31 cellular contexts compared by ENCODE assay signal in the genomic region with DNA sequence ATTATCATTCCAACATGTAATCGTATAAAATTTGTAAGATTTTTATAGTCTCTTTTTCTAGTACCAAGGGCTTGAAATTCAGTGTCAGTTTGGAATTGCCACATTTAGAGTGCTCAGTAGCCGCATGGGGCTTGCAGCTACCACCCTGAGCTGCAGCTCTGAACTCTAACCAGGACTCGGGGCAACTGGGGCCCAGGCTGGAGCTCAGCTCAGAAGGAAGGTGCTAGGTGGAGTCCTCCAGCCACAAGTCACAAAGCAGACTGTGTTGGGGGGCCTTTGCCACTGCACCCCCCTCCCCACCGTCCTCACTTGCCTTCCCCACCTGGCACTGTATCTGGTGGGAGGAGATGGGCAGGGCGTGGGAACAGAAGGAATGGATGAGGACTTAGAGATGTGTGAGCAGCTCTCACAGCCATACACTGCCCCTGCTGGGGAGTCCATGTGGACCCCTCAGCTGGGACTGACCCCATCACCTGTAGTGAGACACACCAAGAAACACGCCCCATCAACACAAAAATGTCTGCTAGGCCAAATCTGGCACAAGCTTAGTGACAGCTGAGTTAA.
DNase-seq lines count a peak whose midpoint lies in the region; ATAC-seq and TF ChIP-seq lines count a peak whose summit lies in the region.
"Had no signal": no experiment of that assay in that cellular context is flagged by ENCODE, and none has a peak within 500 bp of the region (broad histone marks: within the 10 kb centered on the region; RNA-seq: fewer than 3 reads in every experiment).

No MANE protein-coding gene starts in this region.

- H3K4me1 ChIP-seq in neural progenitor cell = peaks cover 74% of the 10 kb centered on the region

- H3K36me3 ChIP-seq in WERI-Rb-1 (no peaks in the 10 kb centered on the region), neural progenitor cell (no peaks in the 10 kb centered on the region)
- H3K36me3 ChIP-seq: cardiac muscle cell, gastroesophageal sphincter, sigmoid colon, tibial artery had no signal

- H3K27me3 ChIP-seq in HL-60 (ENCODE audit: insufficient read depth, poor library complexity, severe bottlenecking) (no peaks in the 10 kb centered on the region), WERI-Rb-1 (ENCODE audit: insufficient read depth, low read depth, severe bottlenecking) (no peaks in the 10 kb centered on the region), neural progenitor cell (no peaks in the 10 kb centered on the region)
- H3K27me3 ChIP-seq: gastroesophageal sphincter, sigmoid colon, tibial artery had no signal

- DNase-seq in D341Med (ENCODE audit: low spot score) (peak; percentile 57), HL-60 (ENCODE audit: low read depth in 1 of 2, low spot score in 1 of 2) (no peak), WERI-Rb-1 (peak; percentile 9), neural progenitor cell (ENCODE audit: low spot score) (no peak), A172 (ENCODE audit: low spot score) (no peak)
- no peak for DNase-seq in activated CD4-positive, alpha-beta memory T cell treated with anti-CD3 and anti-CD28 coated beads for 36 hours
- DNase-seq: activated CD4-positive, alpha-beta T cell treated with anti-CD3 and anti-CD28 coated beads for 4 hours; activated gamma-delta T cell; activated naive CD8-positive, alpha-beta T cell treated with anti-CD3 and anti-CD28 coated beads for 36 hours; activated T-cell treated with anti-CD3 and anti-CD28 coated beads, Interleukin-2, amount 50 U/mL, for 1 hour; COR-L47; DND-41; effector CD4-positive, alpha-beta T cell; GF-D8; hippocampal formation; left colon; mucosa of descending colon; NCI-H1105; NCI-H1930; NCI-H526; SHP77; sigmoid colon; stimulated activated CD4-positive, alpha-beta T cell treated with anti-CD3 and anti-CD28 coated beads, Interleukin-4, amount 100 ng/mL, for 1 hour had no signal

- H3K36me3 Mint-ChIP-seq in neural progenitor cell = no peaks in the 10 kb centered on the region
- no peaks in the 10 kb centered on the region for H3K36me3 Mint-ChIP-seq in activated CD4-positive, alpha-beta memory T cell treated with anti-CD3 and anti-CD28 coated beads for 36 hours
- H3K36me3 Mint-ChIP-seq: activated naive CD8-positive, alpha-beta T cell treated with anti-CD3 and anti-CD28 coated beads for 36 hours had no signal

- no peaks in the 10 kb centered on the region for H3K9me3 ChIP-seq in WERI-Rb-1 (ENCODE audit: severe bottlenecking)
- no peaks in the 10 kb centered on the region for H3K9me3 ChIP-seq in neural progenitor cell (ENCODE audit: low read depth)
- H3K9me3 ChIP-seq: gastroesophageal sphincter, mucosa of descending colon, sigmoid colon, tibial artery had no signal

- intact Hi-C loops in activated CD4-positive, alpha-beta memory T cell treated with anti-CD3 and anti-CD28 coated beads for 36 hours (cut with micrococcal nuclease) = no loop called here

- peaks cover 48% of the 10 kb centered on the region for H3F3A ChIP-seq in neural progenitor cell (ENCODE audit: low read depth)

- TF ChIP-seq CTCF in HL-60 (IDR thresholded peaks at IDR 0.05; ENCODE audit: insufficient read depth, low read length) (no peak), WERI-Rb-1 (IDR thresholded peaks at IDR 0.05; ENCODE audit: low read depth, low read length) (no peak), neural progenitor cell (IDR thresholded peaks at IDR 0.05) (no peak)

- H3K27ac Mint-ChIP-seq in neural progenitor cell = peak overlapping the region; percentile 33
- no peak overlapping the region for H3K27ac Mint-ChIP-seq in activated CD4-positive, alpha-beta memory T cell treated with anti-CD3 and anti-CD28 coated beads for 36 hours
- H3K27ac Mint-ChIP-seq: activated naive CD8-positive, alpha-beta T cell treated with anti-CD3 and anti-CD28 coated beads for 36 hours; GM23338 had no signal

- no peak for ATAC-seq in GM21390 (IDR thresholded peaks at IDR 0.05; ENCODE audit: unreplicated experiment)
- ATAC-seq: gastroesophageal sphincter, left colon, mucosa of descending colon, Panc1 had no signal

- no peak overlapping the region for H3K9ac ChIP-seq in neural progenitor cell

- H2AFZ ChIP-seq in neural progenitor cell (replicated peaks) = no peak overlapping the region
- H2AFZ ChIP-seq: GM23338 had no signal

- H3K4me1 Mint-ChIP-seq in neural progenitor cell = peaks cover 77% of the 10 kb centered on the region
- H3K4me1 Mint-ChIP-seq in activated CD4-positive, alpha-beta memory T cell treated with anti-CD3 and anti-CD28 coated beads for 36 hours (ENCODE audit: low read depth) = peaks cover 25% of the 10 kb centered on the region

- H3K4me2 ChIP-seq in neural progenitor cell = peak overlapping the region; percentile 44

- H3K79me2 ChIP-seq in neural progenitor cell (ENCODE audit: low read depth) = no peaks in the 10 kb centered on the region

- H3K27ac ChIP-seq in HL-60 (replicated peaks) (peak overlapping the region; percentile 94), WERI-Rb-1 (peak overlapping the region; percentile 60), neural progenitor cell (peak overlapping the region; percentile 82)
- H3K27ac ChIP-seq: cardiac muscle cell, gastroesophageal sphincter, sigmoid colon, VCaP had no signal

- POLR2A ChIA-PET in activated CD4-positive, alpha-beta memory T cell treated with anti-CD3 and anti-CD28 coated beads for 36 hours (lab: Charles Lee) = interaction anchor here (0.6 to 1.0 kb wide), 2 partner anchors 77 to 292 kb away, joined by 3 read pairs; no protein-coding TSS in a partner anchor

- H3K4me3 ChIP-seq in HL-60 (replicated peaks; ENCODE audit: insufficient read depth, low read length) = no peak overlapping the region
- H3K4me3 ChIP-seq in WERI-Rb-1 (ENCODE audit: low read depth, low read length) = no peak overlapping the region
- no peak overlapping the region for H3K4me3 ChIP-seq in neural progenitor cell
- H3K4me3 ChIP-seq: cardiac muscle cell, gastroesophageal sphincter, GM23338, mucosa of descending colon, sigmoid colon, tibial artery had no signal

- no peaks in the 10 kb centered on the region for H3K9me3 Mint-ChIP-seq in neural progenitor cell
- no peaks in the 10 kb centered on the region for H3K9me3 Mint-ChIP-seq in activated CD4-positive, alpha-beta memory T cell treated with anti-CD3 and anti-CD28 coated beads for 36 hours
- H3K9me3 Mint-ChIP-seq: activated naive CD8-positive, alpha-beta T cell treated with anti-CD3 and anti-CD28 coated beads for 36 hours; GM23338; neural crest cell had no signal

- no peaks in the 10 kb centered on the region for H4K20me1 ChIP-seq in neural progenitor cell (ENCODE audit: low read depth)

- H3K27me3 Mint-ChIP-seq in neural progenitor cell (ENCODE audit: insufficient read depth, low read depth) = peaks cover 11% of the 10 kb centered on the region
- H3K27me3 Mint-ChIP-seq in activated CD4-positive, alpha-beta memory T cell treated with anti-CD3 and anti-CD28 coated beads for 36 hours = no peaks in the 10 kb centered on the region

- H3K4me3 Mint-ChIP-seq in neural progenitor cell = peak overlapping the region; percentile 43
- no peak overlapping the region for H3K4me3 Mint-ChIP-seq in activated CD4-positive, alpha-beta memory T cell treated with anti-CD3 and anti-CD28 coated beads for 36 hours
- H3K4me3 Mint-ChIP-seq: activated naive CD8-positive, alpha-beta T cell treated with anti-CD3 and anti-CD28 coated beads for 36 hours; GM23338; neural crest cell had no signal

- CTCF ChIA-PET in activated CD4-positive, alpha-beta memory T cell treated with anti-CD3 and anti-CD28 coated beads for 36 hours (lab: Charles Lee) = interaction anchor here (0.7 to 2.8 kb wide), 2 partner anchors 198 to 200 kb away, joined by 3 to 9 read pairs; no protein-coding TSS in a partner anchor

Comparison
In these comparisons a context has a peak if more than half of its experiments do, and no peak if none do; other contexts are left out.
1. DNase-seq: peak in D341Med (single experiment) and WERI-Rb-1 (single experiment); none in HL-60 (0 of 2), neural progenitor cell (single experiment), activated CD4-positive, alpha-beta memory T cell treated with anti-CD3 and anti-CD28 coated beads for 36 hours (single experiment) and A172 (single experiment).
2. Peak in every context shown above with its lines, with median percentiles within 50 percentile points of each other: H3K27ac ChIP-seq.